11 cellular contexts compared by ENCODE assay signal in the genomic region with DNA sequence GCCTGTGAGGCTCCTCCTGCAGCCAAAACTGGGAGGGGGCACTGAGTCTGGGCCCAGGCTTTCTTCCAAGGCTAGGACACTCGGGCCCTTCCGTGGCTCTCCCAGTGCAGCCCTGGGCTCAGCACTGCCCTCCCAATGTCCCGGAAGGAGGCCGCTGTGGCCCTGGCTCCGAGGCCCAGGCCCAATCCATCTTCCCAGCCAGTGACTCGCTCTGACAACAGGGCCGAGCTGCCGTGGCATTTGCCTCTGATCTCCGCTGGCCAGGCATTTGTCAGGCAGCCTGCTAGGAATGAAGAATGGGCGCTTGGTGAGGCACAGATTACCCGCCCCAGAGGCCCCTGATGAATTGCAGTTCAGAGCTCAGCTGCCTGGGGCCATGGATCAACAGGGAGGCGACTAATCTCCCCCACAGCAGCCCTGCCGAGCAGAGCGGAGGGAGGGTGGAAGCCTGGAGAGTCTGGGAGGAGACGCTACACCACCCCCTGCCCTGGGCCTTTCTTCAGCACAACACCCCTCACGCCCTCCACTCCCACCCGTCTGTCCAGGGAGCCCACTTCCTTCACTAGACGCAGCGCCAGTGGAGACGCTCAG. TPM values are rescaled to one million over a fixed set of nuclear protein-coding genes. Genes with fewer than 3 reads are reported as not detected.
DNase-seq lines count a peak whose midpoint lies in the region; ATAC-seq and TF ChIP-seq lines count a peak whose summit lies in the region.
"Had no signal": no experiment of that assay in that cellular context is flagged by ENCODE, and none has a peak within 500 bp of the region (broad histone marks: within the 10 kb centered on the region; RNA-seq: fewer than 3 reads in every experiment).

No MANE protein-coding gene starts in this region.

- H3K4me1 ChIP-seq in RWPE2 (ENCODE audit: insufficient read depth, poor library complexity, severe bottlenecking) (peaks cover 5% of the 10 kb centered on the region), spleen (peaks cover 48 to 67% (median 59%) of the 10 kb centered on the region in 6 donors)

- H3K9me3 ChIP-seq in RWPE2 (ENCODE audit: severe bottlenecking) (no peaks in the 10 kb centered on the region), spleen (no peaks in the 10 kb centered on the region)

- intact Hi-C loops in spleen (cut with DNase I; ENCODE audit: low total_unique reads) = loop anchor here (5.0 kb wide), 1 partner anchor 389 kb away; no protein-coding TSS in a partner anchor

- H3K36me3 Mint-ChIP-seq in glutamatergic neuron (ENCODE audit: unreplicated experiment) = no peaks in the 10 kb centered on the region

- no peak overlapping the region for H3K4me3 Mint-ChIP-seq in glutamatergic neuron (ENCODE audit: unreplicated experiment)

- no peaks in the 10 kb centered on the region for H3K27me3 Mint-ChIP-seq in glutamatergic neuron (ENCODE audit: unreplicated experiment)

- 70 to 87% (median 76%) methylated on average over 13 to 20 of the region's 20 CpGs for WGBS in spleen, 5 donors

- H3K27ac Mint-ChIP-seq in glutamatergic neuron (ENCODE audit: unreplicated experiment) = no peak overlapping the region

- H3K27me3 ChIP-seq in RWPE2 (ENCODE audit: insufficient read depth, poor library complexity, severe bottlenecking) = no peaks in the 10 kb centered on the region
- no peaks in the 10 kb centered on the region for H3K27me3 ChIP-seq in spleen (replicated peaks in 1 of 7)

- TF ChIP-seq CTCF in RWPE2 (IDR thresholded peaks at IDR 0.05; ENCODE audit: poor library complexity, severe bottlenecking) (no peak), glutamatergic neuron (IDR thresholded peaks at IDR 0.05; ENCODE audit: partially characterized antibody, unreplicated experiment) (no peak), spleen (IDR thresholded peaks at IDR 0.05 in 8 of 11, conservative IDR thresholded peaks at IDR 0.05 in 3 of 11) (no peak), GM20000 (IDR thresholded peaks at IDR 0.05; ENCODE audit: extremely low read depth, missing control alignments) (no peak)

- peaks cover 9% of the 10 kb centered on the region for H3K4me1 Mint-ChIP-seq in glutamatergic neuron (ENCODE audit: low read depth, unreplicated experiment)

- peak; percentile 48; the same call in 2 of the 3 replicates for ATAC-seq in RWPE2 (ENCODE audit: low read depth)
- ATAC-seq in GM21515 (IDR thresholded peaks at IDR 0.05; ENCODE audit: unreplicated experiment) = no peak

- H3K27ac ChIP-seq in RWPE2 (ENCODE audit: poor library complexity, severe bottlenecking) = no peak overlapping the region
- peak overlapping the region; percentile 37 to 91 (median 84) for H3K27ac ChIP-seq in spleen
- H3K27ac ChIP-seq: 22Rv1 had no signal

- peaks cover 4% of the 10 kb centered on the region for H3K9me3 Mint-ChIP-seq in glutamatergic neuron (ENCODE audit: unreplicated experiment)

- H3K4me3 ChIP-seq in RWPE2 (ENCODE audit: severe bottlenecking) (no peak overlapping the region), spleen (peak overlapping the region in 1 of 8 donors; percentile 55)
- H3K4me3 ChIP-seq: lung had no signal

- no peak for TF ChIP-seq POLR2A in spleen (IDR thresholded peaks at IDR 0.05)

- DNase-seq in DMS153 (lab: John Stamatoyannopoulos, UW) (peak; percentile 29), DMS153 treated with DMSO at 0.1 percent for 48 hours (lab: John Stamatoyannopoulos, UW; ENCODE audit: unreplicated experiment) (no peak), RWPE2 (ENCODE audit: low spot score) (no peak), glutamatergic neuron (peak; percentile 36), spleen (peak; percentile 83), NCI-H2196 treated with DMSO at 0.1 percent for 48 hours (lab: John Stamatoyannopoulos, UW; ENCODE audit: unreplicated experiment) (no peak), GM20000 (ENCODE audit: low spot score) (no peak)

- no peaks in the 10 kb centered on the region for H3K36me3 ChIP-seq in RWPE2 (ENCODE audit: low read depth)
- H3K36me3 ChIP-seq in spleen = no peaks in the 10 kb centered on the region

RNA-seq across cellular contexts. Expression of gene FXYD2, which starts 8.3 kb away (rescaled TPM):
- 0.44 TPM for total RNA-seq in glutamatergic neuron (ENCODE audit: unreplicated experiment)
- total RNA-seq in spleen = 10 to 100 TPM in 2 of 7 donors, 1 to 10 TPM in 5; 4.7 to 20.0 (median 7.3) TPM
- 10 to 100 TPM in 1 of 3 donors, 1 to 10 TPM in 2; 8.3 to 18.4 (median 9.8) TPM for polyA plus RNA-seq in spleen
- total RNA-seq: SK-MEL-5 had no signal

RNA-seq across cellular contexts. Expression of gene DSCAML1, which starts 19.2 kb away (rescaled TPM):
- total RNA-seq in glutamatergic neuron (ENCODE audit: unreplicated experiment) = 0.07 TPM
- 10 to 100 TPM in 1 of 7 donors, 1 to 10 TPM in 5, under 1 TPM in 1; 0.54 to 10.7 (median 3.6) TPM for total RNA-seq in spleen
- polyA plus RNA-seq in spleen = under 1 TPM; 0.07 to 0.41 (median 0.35) TPM
- total RNA-seq: SK-MEL-5 had no signal

Comparison
In these comparisons a context has a peak if more than half of its experiments do, and no peak if none do; other contexts are left out.
1. DNase-seq: peak in DMS153 (single experiment), glutamatergic neuron (single experiment) and spleen (single experiment); none in DMS153 treated with DMSO at 0.1 percent for 48 hours (single experiment), RWPE2 (single experiment), NCI-H2196 treated with DMSO at 0.1 percent for 48 hours (single experiment) and GM20000 (single experiment).